12 cellular contexts compared by ENCODE assay signal in the genomic region with DNA sequence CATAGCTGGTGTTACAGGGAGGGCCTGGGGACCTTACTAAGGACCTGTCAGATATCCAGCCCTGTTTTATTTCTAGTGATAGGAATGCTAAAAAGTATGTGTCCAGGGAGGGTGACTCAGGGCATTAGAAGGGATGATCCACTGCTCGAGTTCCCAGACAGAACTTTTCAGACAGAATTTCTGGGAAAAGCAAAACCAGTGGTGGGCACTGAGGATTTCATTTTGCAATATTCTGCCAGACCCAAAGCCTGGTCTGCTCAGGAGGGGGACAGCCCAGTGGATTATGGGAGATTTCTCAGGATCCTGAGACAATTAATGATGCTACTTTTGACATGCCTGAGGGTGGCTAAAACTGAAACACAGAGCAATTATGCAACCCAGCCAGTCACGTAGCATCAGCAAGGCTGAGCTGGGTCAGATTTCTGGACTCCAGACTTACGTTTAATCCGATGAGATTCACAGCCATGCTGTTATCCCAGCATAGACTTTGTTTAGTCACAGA. TPM values are rescaled to one million over a fixed set of nuclear protein-coding genes. Genes with fewer than 3 reads are reported as not detected.
A peak's percentile ranks its signal among the peaks of the same experiment; 100 is the strongest.
DNase-seq lines count a peak whose midpoint lies in the region; ATAC-seq and TF ChIP-seq lines count a peak whose summit lies in the region.
"Had no signal": no experiment of that assay in that cellular context is flagged by ENCODE, and none has a peak within 500 bp of the region (broad histone marks: within the 10 kb centered on the region; RNA-seq: fewer than 3 reads in every experiment).

No MANE protein-coding gene starts in this region.

- H3K4me3 ChIP-seq in right atrium auricular region: no peak overlapping the region
- H3K4me3 ChIP-seq in stomach: no peak overlapping the region

- TF ChIP-seq EP300 in stomach (IDR thresholded peaks at IDR 0.05): no peak

- DNase-seq in astrocyte of the hippocampus (ENCODE audit: low read depth, low spot score) (peak; percentile 77), right atrium auricular region (ENCODE audit: low spot score) (no peak), stomach (no peak), retina (no peak), NCI-H345 treated with DMSO at 0.1 percent for 48 hours (lab: John Stamatoyannopoulos, UW; ENCODE audit: unreplicated experiment) (no peak), NCI-H1694 (lab: John Stamatoyannopoulos, UW) (no peak)
- DNase-seq: activated CD8-positive, alpha-beta memory T cell treated with anti-CD3 and anti-CD28 coated beads, Interleukin-2, amount 10 ng/mL, durations not matched to agents 7 days and 5 days; NCI-H1930 had no signal

- H3K27ac ChIP-seq in right atrium auricular region (peak overlapping the region; percentile 60 to 71), stomach (peak overlapping the region in 4 of 5 donors; percentile 34 to 76 (median 62))
- H3K27ac ChIP-seq: parathyroid adenoma had no signal

- TF ChIP-seq CTCF in right atrium auricular region (IDR thresholded peaks at IDR 0.05) (no peak), stomach (IDR thresholded peaks at IDR 0.05) (no peak)

- no peak for TF ChIP-seq POLR2A in stomach (IDR thresholded peaks at IDR 0.05)

- no peaks in the 10 kb centered on the region for H3K9me3 ChIP-seq in right atrium auricular region
- H3K9me3 ChIP-seq in stomach: no peaks in the 10 kb centered on the region

- ATAC-seq in HG03432 (IDR thresholded peaks at IDR 0.05; ENCODE audit: unreplicated experiment) (peak; percentile 46), GM18519 (IDR thresholded peaks at IDR 0.05; ENCODE audit: low FRiP score, unreplicated experiment) (no peak)
- ATAC-seq: activated CD8-positive, alpha-beta memory T cell treated with anti-CD3 and anti-CD28 coated beads, Interleukin-2, amount 10 ng/mL, durations not matched to agents 7 days and 5 days; HCT116 had no signal

- intact Hi-C loops in stomach (cut with DNase I; ENCODE audit: low total_unique reads): no loop called here

- WGBS in stomach, 5 donors: 64 to 72% (median 70%) methylated on average over 4 of the region's 4 CpGs

- H3K36me3 ChIP-seq in right atrium auricular region (no peaks in the 10 kb centered on the region), stomach (no peaks in the 10 kb centered on the region)

- H3K4me1 ChIP-seq in right atrium auricular region (peaks cover 0 to 14% of the 10 kb centered on the region in 2 donors), stomach (peaks cover 0 to 61% (median 36%) of the 10 kb centered on the region in 4 donors)
- H3K4me1 ChIP-seq: parathyroid adenoma had no signal

- H3K27me3 ChIP-seq in right atrium auricular region (no peaks in the 10 kb centered on the region), stomach (no peaks in the 10 kb centered on the region)

RNA-seq across cellular contexts. Expression of a gene that starts 4.7 kb away (rescaled TPM):
- total RNA-seq in right atrium auricular region (1 to 10 TPM; 3.4 to 4.0 TPM), stomach (10 to 100 TPM in 1 of 5 donors, 1 to 10 TPM in 2, under 1 TPM in 1, not detected in 1; 0.58 to 16.3 (median 6.0) TPM)
- 1 to 10 TPM; 2.5 to 2.9 (median 2.7) TPM for polyA plus RNA-seq in stomach
- total RNA-seq: activated CD8-positive, alpha-beta memory T cell treated with anti-CD3 and anti-CD28 coated beads, Interleukin-2, amount 10 ng/mL, durations not matched to agents 7 days and 5 days had no signal
